8 cellular contexts compared by ENCODE assay signal in the genomic region with DNA sequence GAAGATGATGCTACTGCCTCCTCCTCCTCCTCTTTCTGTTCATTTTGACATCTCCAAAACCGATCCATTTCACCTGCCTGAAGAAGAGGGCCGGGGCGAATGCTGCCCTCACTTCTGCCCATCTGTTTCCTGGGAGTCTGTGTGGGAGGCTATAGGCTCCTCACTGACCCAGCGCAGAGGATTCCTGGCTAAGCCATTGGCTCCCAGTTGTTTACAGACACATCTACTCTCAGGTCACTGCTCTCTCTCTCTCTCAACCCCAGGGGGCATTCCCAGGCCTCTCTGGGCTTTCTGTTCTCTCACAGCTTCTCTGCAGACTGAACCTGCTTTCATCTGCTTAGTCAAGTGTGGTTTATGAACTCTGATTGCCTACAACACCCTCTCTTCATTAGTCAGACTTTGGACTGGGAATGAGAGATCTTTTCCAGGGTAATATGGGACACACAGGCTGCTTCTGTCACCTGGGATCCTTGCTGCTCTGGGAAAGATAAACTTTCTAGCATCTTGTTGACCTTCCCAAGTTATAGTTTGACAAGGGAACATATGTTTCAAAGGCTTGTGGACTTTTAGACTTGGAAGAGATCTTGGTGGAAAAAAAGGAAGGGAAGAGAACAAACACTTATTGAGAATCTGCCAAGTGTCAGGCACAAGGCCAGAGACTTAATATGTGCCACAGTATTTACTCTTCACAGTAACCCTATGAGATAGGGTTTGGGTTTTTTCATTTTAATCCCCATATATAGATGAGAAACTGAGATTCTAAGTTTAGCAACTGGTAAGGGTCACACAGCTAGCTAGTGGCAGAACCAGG. TPM values are rescaled to one million over a fixed set of nuclear protein-coding genes. Genes with fewer than 3 reads are reported as not detected.
DNase-seq lines count a peak whose midpoint lies in the region; ATAC-seq and TF ChIP-seq lines count a peak whose summit lies in the region.

No MANE protein-coding gene starts in this region.

- H3K9ac ChIP-seq in NT2/D1 (ENCODE audit: insufficient read length, low read depth), result no peak overlapping the region

- H3K4me3 ChIP-seq in AG04450 (ENCODE audit: low read depth, low read length), result no peak overlapping the region
- H3K4me3 ChIP-seq in NT2/D1 (ENCODE audit: insufficient read length, low read depth), result no peak overlapping the region
- H3K4me3 ChIP-seq in upper lobe of left lung, result no peak overlapping the region

- H3K4me1 Mint-ChIP-seq in activated naive CD8-positive, alpha-beta T cell treated with anti-CD3 and anti-CD28 coated beads for 36 hours, result peaks cover 47% of the 10 kb centered on the region

- H3K4me1 ChIP-seq in NT2/D1 (ENCODE audit: insufficient read depth, insufficient read length) (peaks cover 13% of the 10 kb centered on the region), upper lobe of left lung (peaks cover 15 to 28% (median 21%) of the 10 kb centered on the region in 4 donors)

- H3K27ac Mint-ChIP-seq in activated naive CD8-positive, alpha-beta T cell treated with anti-CD3 and anti-CD28 coated beads for 36 hours, result peak overlapping the region; percentile 84

- POLR2A ChIA-PET in AG04450 (lab: Yijun Ruan, JAX), result no interaction called here

- H3K9me3 Mint-ChIP-seq in activated naive CD8-positive, alpha-beta T cell treated with anti-CD3 and anti-CD28 coated beads for 36 hours, result peaks cover 1% of the 10 kb centered on the region

- no peaks in the 10 kb centered on the region for H3K27me3 Mint-ChIP-seq in activated naive CD8-positive, alpha-beta T cell treated with anti-CD3 and anti-CD28 coated beads for 36 hours

- no peaks in the 10 kb centered on the region for H3K27me3 ChIP-seq in AG04450 (ENCODE audit: control insufficient read depth, insufficient read depth, low read length)
- H3K27me3 ChIP-seq in NT2/D1 (ENCODE audit: insufficient read depth, insufficient read length), result no peaks in the 10 kb centered on the region
- H3K27me3 ChIP-seq in upper lobe of left lung, result no peaks in the 10 kb centered on the region

- H3K9me3 ChIP-seq in AG04450 (ENCODE audit: control insufficient read depth, insufficient read depth, low read length), result no peaks in the 10 kb centered on the region
- no peaks in the 10 kb centered on the region for H3K9me3 ChIP-seq in NT2/D1 (ENCODE audit: insufficient read depth, low read length)
- H3K9me3 ChIP-seq in upper lobe of left lung, result no peaks in the 10 kb centered on the region

- peak overlapping the region; percentile 57 for H3K4me3 Mint-ChIP-seq in activated naive CD8-positive, alpha-beta T cell treated with anti-CD3 and anti-CD28 coated beads for 36 hours

- 72 to 74% methylated on average over 4 of the region's 4 CpGs for WGBS in upper lobe of left lung, 2 donors

- H3K27ac ChIP-seq in AG04450 (ENCODE audit: low read depth, low read length) (peak overlapping the region; percentile 60), upper lobe of left lung (peak overlapping the region in 2 of 4 donors; percentile 63 to 74)

- ATAC-seq in GM18861 (IDR thresholded peaks at IDR 0.05; ENCODE audit: unreplicated experiment), result peak; percentile 47
- peak; percentile 59 for ATAC-seq in HG02981 (IDR thresholded peaks at IDR 0.05; ENCODE audit: unreplicated experiment)
- peak; percentile 84 for ATAC-seq in left lobe of liver
- peak; percentile 39 to 56 for ATAC-seq in upper lobe of left lung (ENCODE audit: low FRiP score in 2 of 2)

- CTCF ChIA-PET in AG04450 (lab: Charles Lee), result no interaction called here

- TF ChIP-seq POLR2A in upper lobe of left lung (IDR thresholded peaks at IDR 0.05), result no peak

- H3K36me3 ChIP-seq in NT2/D1 (ENCODE audit: insufficient read depth, insufficient read length, low read length) (no peaks in the 10 kb centered on the region), upper lobe of left lung (no peaks in the 10 kb centered on the region)

- DNase-seq in AG04450 (ENCODE audit: low read depth, low spot score), result peak; percentile 53
- DNase-seq in NT2/D1 (ENCODE audit: low read depth, low spot score), result peak; percentile 62
- peak; percentile 67 for DNase-seq in activated naive CD8-positive, alpha-beta T cell treated with anti-CD3 and anti-CD28 coated beads for 36 hours
- DNase-seq in left lobe of liver (ENCODE audit: low spot score), result peak; percentile 85
- DNase-seq in upper lobe of left lung, result peak in 1 of 2 donors; percentile 48
- DNase-seq in NOMO-1 treated with DMSO at 0.1 percent for 48 hours (lab: John Stamatoyannopoulos, UW; ENCODE audit: unreplicated experiment), result no peak

- H3K36me3 Mint-ChIP-seq in activated naive CD8-positive, alpha-beta T cell treated with anti-CD3 and anti-CD28 coated beads for 36 hours, result no peaks in the 10 kb centered on the region

- TF ChIP-seq CTCF in AG04450 (IDR thresholded peaks at IDR 0.05; ENCODE audit: low read depth, low read length) (no peak), upper lobe of left lung (IDR thresholded peaks at IDR 0.05) (peak in 1 of 6 experiments; percentile 13)

- no peak for TF ChIP-seq EP300 in upper lobe of left lung (IDR thresholded peaks at IDR 0.05)

RNA-seq across cellular contexts. Expression of a gene that starts 30.2 kb away (rescaled TPM):
- polyA plus RNA-seq in AG04450 (2011; rRNA removed), result 24.0 and 30.7 TPM in 2 replicates
- polyA minus RNA-seq in AG04450 (2011; rRNA and poly(A)+ RNA removed), result 38.2 and 45.0 TPM in 2 replicates
- total RNA-seq in activated naive CD8-positive, alpha-beta T cell treated with anti-CD3 and anti-CD28 coated beads for 36 hours, result 10 to 100 TPM; 42.2 to 46.0 TPM
- total RNA-seq in left lobe of liver, result 22.0 TPM
- 10 to 100 TPM; 45.7 to 87.0 (median 63.8) TPM for total RNA-seq in upper lobe of left lung
